10 cellular contexts compared by ENCODE assay signal in genomic region chr1:107804134-107804533, GRCh38.
DNase-seq lines count a peak whose midpoint lies in the region; TF ChIP-seq lines count a peak whose summit lies in the region.
"Had no signal": no experiment of that assay in that cellular context is flagged by ENCODE, and none has a peak within 500 bp of the region (broad histone marks: within the 10 kb centered on the region; RNA-seq: fewer than 3 reads in every experiment).

No MANE protein-coding gene starts in this region.

- H3K27me3 ChIP-seq in CD8-positive, alpha-beta memory T cell (ENCODE audit: insufficient read depth, low read length, poor library complexity, severe bottlenecking), result no peaks in the 10 kb centered on the region

- POLR2A ChIA-PET in CD8-positive, alpha-beta memory T cell (lab: Charles Lee), result no interaction called here

- no peak overlapping the region for H3K27ac ChIP-seq in CD8-positive, alpha-beta memory T cell (ENCODE audit: low read depth, low read length)
- peak overlapping the region; percentile 63 for H3K27ac ChIP-seq in KOPT-K1 (ENCODE audit: low read depth, low read length, poor library complexity, severe bottlenecking)

- H3K4me1 ChIP-seq in CD8-positive, alpha-beta memory T cell (ENCODE audit: insufficient read depth, low read length), result peaks cover 25% of the 10 kb centered on the region

- H3K4me3 Mint-ChIP-seq in CD8-positive, alpha-beta memory T cell, result peak overlapping the region in 6 of 7 donors; percentile 19 to 76 (median 49)
- no peak overlapping the region for H3K4me3 Mint-ChIP-seq in endothelial cell (ENCODE audit: unreplicated experiment)
- H3K4me3 Mint-ChIP-seq: neural crest cell had no signal

- H3K4me3 ChIP-seq in CD8-positive, alpha-beta memory T cell (ENCODE audit: low read length), result no peak overlapping the region
- H3K4me3 ChIP-seq: skin epidermis had no signal

- no peaks in the 10 kb centered on the region for H3K9me3 ChIP-seq in CD8-positive, alpha-beta memory T cell (ENCODE audit: low read length)
- peaks cover 12% of the 10 kb centered on the region for H3K9me3 ChIP-seq in KOPT-K1 (ENCODE audit: insufficient read depth, low read length, poor library complexity, severe bottlenecking)

- no peaks in the 10 kb centered on the region for H3K36me3 ChIP-seq in CD8-positive, alpha-beta memory T cell (ENCODE audit: insufficient read depth, low read length)
- no peaks in the 10 kb centered on the region for H3K36me3 ChIP-seq in KOPT-K1 (ENCODE audit: insufficient read depth, low read length)

- H3K36me3 Mint-ChIP-seq in CD8-positive, alpha-beta memory T cell, result peaks cover 0 to 7% (median 2%) of the 10 kb centered on the region in 3 donors
- no peaks in the 10 kb centered on the region for H3K36me3 Mint-ChIP-seq in endothelial cell (ENCODE audit: low read depth, unreplicated experiment)

- TF ChIP-seq CTCF in endothelial cell (IDR thresholded peaks at IDR 0.05; ENCODE audit: unreplicated experiment), result no peak

- H3K4me1 Mint-ChIP-seq in CD8-positive, alpha-beta memory T cell, result peaks cover 46 to 49% (median 49%) of the 10 kb centered on the region in 3 donors
- peaks cover 43% of the 10 kb centered on the region for H3K4me1 Mint-ChIP-seq in endothelial cell (ENCODE audit: unreplicated experiment)

- peak overlapping the region in 4 of 8 donors; percentile 1 to 72 (median 41) for H3K27ac Mint-ChIP-seq in CD8-positive, alpha-beta memory T cell
- H3K27ac Mint-ChIP-seq in endothelial cell (ENCODE audit: unreplicated experiment), result peak overlapping the region; percentile 54

- no peaks in the 10 kb centered on the region for H3K27me3 Mint-ChIP-seq in CD8-positive, alpha-beta memory T cell
- peaks cover 12% of the 10 kb centered on the region for H3K27me3 Mint-ChIP-seq in endothelial cell (ENCODE audit: unreplicated experiment)

- peaks cover 0 to 8% (median 0%) of the 10 kb centered on the region in 5 donors for H3K9me3 Mint-ChIP-seq in CD8-positive, alpha-beta memory T cell
- H3K9me3 Mint-ChIP-seq in endothelial cell (ENCODE audit: unreplicated experiment), result no peaks in the 10 kb centered on the region

- CTCF ChIA-PET in CD8-positive, alpha-beta memory T cell (lab: Charles Lee), result no interaction called here

- DNase-seq in CD8-positive, alpha-beta memory T cell, result peak in 2 of 5 donors; percentile 36 to 39
- DNase-seq in SKM-1 (lab: John Stamatoyannopoulos, UW; ENCODE audit: unreplicated experiment), result peak; percentile 11
- DNase-seq in endothelial cell (ENCODE audit: low spot score), result no peak
- DNase-seq in NCI-H526 (lab: John Stamatoyannopoulos, UW), result no peak
- no peak for DNase-seq in amygdala (lab: John Stamatoyannopoulos, UW)
- no peak for DNase-seq in stimulated activated CD4-positive, alpha-beta T cell treated with anti-CD3 and anti-CD28 coated beads, Interleukin-2, amount 100 ng/mL, for 24 hours
- DNase-seq: NCI-H2029 had no signal
